ENCODE assay signal across 15 cellular contexts in the genomic region with DNA sequence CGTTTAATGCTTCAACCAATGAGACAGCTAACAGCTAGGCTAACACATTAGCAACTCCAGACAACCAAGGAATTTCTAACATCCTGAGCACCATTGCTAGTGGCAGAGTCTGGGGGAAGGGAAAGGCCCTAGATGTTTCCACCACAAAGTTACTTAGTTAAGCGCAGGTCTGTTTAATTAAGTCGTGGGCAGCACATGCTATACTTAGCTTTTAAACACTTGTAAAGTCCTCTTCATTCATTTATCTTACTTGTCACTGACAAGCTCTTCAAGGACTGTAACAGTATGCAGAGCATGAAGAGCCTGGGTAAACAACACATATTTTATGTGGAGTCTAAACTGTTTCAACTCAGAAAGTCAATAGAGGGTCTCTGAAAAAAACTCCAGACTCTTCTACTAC.
DNase-seq lines count a peak whose midpoint lies in the region; ATAC-seq lines count a peak whose summit lies in the region.
"Had no signal": no experiment of that assay in that cellular context is flagged by ENCODE, and none has a peak within 500 bp of the region (broad histone marks: within the 10 kb centered on the region; RNA-seq: fewer than 3 reads in every experiment).

No MANE protein-coding gene starts in this region.

- H3K79me1 ChIP-seq in mesenchymal stem cell (replicated peaks; ENCODE audit: low read length, poor library complexity, severe bottlenecking): no peaks in the 10 kb centered on the region

- no peak overlapping the region for H2AFZ ChIP-seq in mesenchymal stem cell (ENCODE audit: low read depth, low read length)

- no peak overlapping the region for H3K27ac Mint-ChIP-seq in immature natural killer cell
- H3K27ac Mint-ChIP-seq: CD4-positive, alpha-beta memory T cell; IgD-negative memory B cell had no signal

- no peak overlapping the region for H2BK120ac ChIP-seq in mesenchymal stem cell (ENCODE audit: low read depth, low read length)

- peak; percentile 48 for DNase-seq in DMS79 treated with DMSO at 0.1 percent for 48 hours (lab: John Stamatoyannopoulos, UW)
- peak; percentile 18 to 26 for DNase-seq in NCI-H187 (lab: John Stamatoyannopoulos, UW)
- peak; percentile 43 for DNase-seq in SHP77 treated with DMSO at 0.1 percent for 48 hours (lab: John Stamatoyannopoulos, UW)
- DNase-seq in mesenchymal stem cell: peak; percentile 77
- no peak for DNase-seq in A172 (ENCODE audit: low spot score)
- no peak for DNase-seq in immature natural killer cell
- DNase-seq: BE2C; CD4-positive, alpha-beta memory T cell; NCI-H146; NCI-H2107; SJCRH30; SW 1271 had no signal

- no peaks in the 10 kb centered on the region for H3K4me1 ChIP-seq in mesenchymal stem cell (ENCODE audit: control insufficient read depth, insufficient read depth, low read depth, low read length)
- H3K4me1 ChIP-seq: BE2C, SJCRH30 had no signal

- H3K14ac ChIP-seq in mesenchymal stem cell (ENCODE audit: low read length in 2 of 2): no peak overlapping the region

- H3K36me3 ChIP-seq in mesenchymal stem cell (ENCODE audit: control insufficient read depth in 1 of 2, insufficient read depth in 2 of 2, low read depth in 1 of 2, low read length in 2 of 2): no peaks in the 10 kb centered on the region
- H3K36me3 ChIP-seq: BE2C, SJCRH30 had no signal

- H3K9ac ChIP-seq in mesenchymal stem cell (ENCODE audit: low read length): no peak overlapping the region

- no peak overlapping the region for H3K27ac ChIP-seq in mesenchymal stem cell (ENCODE audit: low read length, poor library complexity, severe bottlenecking)
- H3K27ac ChIP-seq: SJCRH30 had no signal

- H3K23ac ChIP-seq in mesenchymal stem cell (ENCODE audit: low read length in 2 of 2): no peak overlapping the region

- H2BK5ac ChIP-seq in mesenchymal stem cell (ENCODE audit: low read depth, low read length, poor library complexity, severe bottlenecking): no peak overlapping the region

- H3K4me2 ChIP-seq in mesenchymal stem cell (ENCODE audit: low read length, poor library complexity, severe bottlenecking): no peak overlapping the region

- no peak for ATAC-seq in GM18502 (IDR thresholded peaks at IDR 0.05; ENCODE audit: poor library complexity, unreplicated experiment)
- ATAC-seq in HG02588 (IDR thresholded peaks at IDR 0.05; ENCODE audit: unreplicated experiment): no peak

- peaks cover 0 to 1% (median 0%) of the 10 kb centered on the region in 3 donors for H3K27me3 Mint-ChIP-seq in immature natural killer cell (ENCODE audit: low read depth in 3 of 3)
- H3K27me3 Mint-ChIP-seq: CD4-positive, alpha-beta memory T cell had no signal

- no peak overlapping the region for H3K4me3 ChIP-seq in mesenchymal stem cell (ENCODE audit: insufficient read depth in 1 of 2, low read depth in 1 of 2, low read length in 2 of 2)
- H3K4me3 ChIP-seq: SJCRH30 had no signal

- no peaks in the 10 kb centered on the region for H3K4me1 Mint-ChIP-seq in immature natural killer cell
- H3K4me1 Mint-ChIP-seq: CD4-positive, alpha-beta memory T cell had no signal

- peaks cover 0 to 11% of the 10 kb centered on the region in 2 experiments for H3K27me3 ChIP-seq in mesenchymal stem cell (ENCODE audit: control insufficient read depth in 1 of 2, insufficient read depth in 1 of 2, low read length in 2 of 2)
- H3K27me3 ChIP-seq: BE2C, SJCRH30 had no signal

- H3K36me3 Mint-ChIP-seq in immature natural killer cell: no peaks in the 10 kb centered on the region
- H3K36me3 Mint-ChIP-seq: CD4-positive, alpha-beta memory T cell; IgD-negative memory B cell had no signal

- 0% methylated on average over 1 of the region's 3 CpGs for WGBS in mesenchymal stem cell

- no peak overlapping the region for H2BK15ac ChIP-seq in mesenchymal stem cell (ENCODE audit: low read depth, poor library complexity, severe bottlenecking)

- H4K8ac ChIP-seq in mesenchymal stem cell (ENCODE audit: low read length): no peak overlapping the region

- no peak overlapping the region for H2AK5ac ChIP-seq in mesenchymal stem cell (ENCODE audit: low read length, severe bottlenecking)

- H3K18ac ChIP-seq in mesenchymal stem cell (ENCODE audit: low read depth in 1 of 2, low read length in 2 of 2): no peak overlapping the region

- H4K91ac ChIP-seq in mesenchymal stem cell (ENCODE audit: low read length): no peak overlapping the region

- no peak overlapping the region for H2BK12ac ChIP-seq in mesenchymal stem cell (ENCODE audit: low read length in 2 of 2)

- H3K9me3 Mint-ChIP-seq in immature natural killer cell: peaks cover 0 to 14% (median 2%) of the 10 kb centered on the region in 6 donors

- no peak overlapping the region for H3K4me3 Mint-ChIP-seq in immature natural killer cell
- H3K4me3 Mint-ChIP-seq: CD4-positive, alpha-beta memory T cell; IgD-negative memory B cell had no signal

- H3K4ac ChIP-seq in mesenchymal stem cell (ENCODE audit: low read depth in 1 of 2, low read length in 2 of 2): no peak overlapping the region

- no peaks in the 10 kb centered on the region for H3K9me3 ChIP-seq in mesenchymal stem cell (ENCODE audit: control insufficient read depth, low read length)
- H3K9me3 ChIP-seq: BE2C, SJCRH30 had no signal

Comparison
In these comparisons a context has a peak if more than half of its experiments do, and no peak if none do; other contexts are left out.
1. DNase-seq: peak in DMS79 treated with DMSO at 0.1 percent for 48 hours (single experiment), NCI-H187 (2 of 2), SHP77 treated with DMSO at 0.1 percent for 48 hours (single experiment) and mesenchymal stem cell (single experiment); none in A172 (single experiment) and immature natural killer cell (0 of 3).